In genomic region chrX:143571521-143571920, GRCh38 we compare ENCODE assay signal across 19 cellular contexts. TPM values are rescaled to one million over a fixed set of nuclear protein-coding genes. Genes with fewer than 3 reads are reported as not detected.
"Had no signal": no experiment of that assay in that cellular context is flagged by ENCODE, and none has a peak within 500 bp of the region (broad histone marks: within the 10 kb centered on the region; RNA-seq: fewer than 3 reads in every experiment).

No MANE protein-coding gene starts in this region.

- H3K4me3 ChIP-seq: lung, thoracic aorta, upper lobe of left lung had no signal

- H3K27me3 Mint-ChIP-seq: activated naive CD8-positive, alpha-beta T cell; brain; stimulated activated naive B cell treated with anti-CD40 and anti-IgM and Interleukin-4, amounts not matched to agents 10 μg/mL and 1 μg/mL and 100 μg/mL, for 72 hours had no signal

- H3K36me3 Mint-ChIP-seq: activated naive CD8-positive, alpha-beta T cell; brain; stimulated activated naive B cell treated with anti-CD40 and anti-IgM and Interleukin-4, amounts not matched to agents 10 μg/mL and 1 μg/mL and 100 μg/mL, for 72 hours had no signal

- H3K4me3 Mint-ChIP-seq: activated naive CD8-positive, alpha-beta T cell; activated T-helper 1 cell treated with anti-CD3 and anti-CD28 coated beads, Interleukin-12 subunit alpha, Interleukin-12 subunit beta, Interleukin-2, Interleukin-4 antibody, amounts not matched to agents 30 ng/mL and 10 ng/mL and 1 ng/mL, durations not matched to agents 14 hours and 24 hours and 36 hours; brain; stimulated activated naive B cell treated with anti-CD40 and anti-IgM and Interleukin-4, amounts not matched to agents 10 μg/mL and 1 μg/mL and 100 μg/mL, for 72 hours had no signal

- H3K27ac Mint-ChIP-seq: activated naive CD8-positive, alpha-beta T cell; activated T-helper 1 cell treated with anti-CD3 and anti-CD28 coated beads, Interleukin-12 subunit alpha, Interleukin-12 subunit beta, Interleukin-2, Interleukin-4 antibody, amounts not matched to agents 30 ng/mL and 10 ng/mL and 1 ng/mL, durations not matched to agents 14 hours and 24 hours and 36 hours; brain; stimulated activated naive B cell treated with anti-CD40 and anti-IgM and Interleukin-4, amounts not matched to agents 10 μg/mL and 1 μg/mL and 100 μg/mL, for 72 hours had no signal

- DNase-seq: activated CD4-positive, alpha-beta T cell treated with anti-CD3 and anti-CD28 coated beads, Interleukin-2, amount 50 U/mL, for 4 hours; activated T-cell treated with anti-CD3 and anti-CD28 coated beads for 4 hours; amniotic stem cell; cerebellar nuclear complex; effector CD4-positive, alpha-beta T cell; occipital lobe; posterior cingulate gyrus; retina; stimulated activated naive B cell treated with anti-CD40 and anti-IgM and Interleukin-4, amounts not matched to agents 10 μg/mL and 1 μg/mL and 100 μg/mL, for 72 hours; T-helper 2 cell; upper lobe of left lung had no signal

- H3K9me3 ChIP-seq: thoracic aorta, upper lobe of left lung had no signal

- H3K36me3 ChIP-seq: thoracic aorta, upper lobe of left lung had no signal

- H3K4me1 Mint-ChIP-seq: brain; stimulated activated naive B cell treated with anti-CD40 and anti-IgM and Interleukin-4, amounts not matched to agents 10 μg/mL and 1 μg/mL and 100 μg/mL, for 72 hours had no signal

- H3K27me3 ChIP-seq: upper lobe of left lung had no signal

- H3K27ac ChIP-seq: thoracic aorta, upper lobe of left lung had no signal

- ATAC-seq: stimulated activated naive B cell treated with anti-CD40 and anti-IgM and Interleukin-4, amounts not matched to agents 10 μg/mL and 1 μg/mL and 100 μg/mL, for 72 hours had no signal

- H3K4me1 ChIP-seq: upper lobe of left lung had no signal

RNA-seq across cellular contexts. Expression of gene SPANXN3, which starts 54.2 kb away (rescaled TPM):
- total RNA-seq: activated T-helper 1 cell treated with anti-CD3 and anti-CD28 coated beads, Interleukin-12 subunit alpha, Interleukin-12 subunit beta, Interleukin-2, Interleukin-4 antibody, amounts not matched to agents 30 ng/mL and 10 ng/mL and 1 ng/mL, durations not matched to agents 14 hours and 24 hours and 36 hours; lung; myocyte; occipital lobe; thoracic aorta; upper lobe of left lung had no signal
- polyA plus RNA-seq: esophagus, lung, neural cell had no signal
